ENCODE assay signal across 27 cellular contexts in the genomic region with DNA sequence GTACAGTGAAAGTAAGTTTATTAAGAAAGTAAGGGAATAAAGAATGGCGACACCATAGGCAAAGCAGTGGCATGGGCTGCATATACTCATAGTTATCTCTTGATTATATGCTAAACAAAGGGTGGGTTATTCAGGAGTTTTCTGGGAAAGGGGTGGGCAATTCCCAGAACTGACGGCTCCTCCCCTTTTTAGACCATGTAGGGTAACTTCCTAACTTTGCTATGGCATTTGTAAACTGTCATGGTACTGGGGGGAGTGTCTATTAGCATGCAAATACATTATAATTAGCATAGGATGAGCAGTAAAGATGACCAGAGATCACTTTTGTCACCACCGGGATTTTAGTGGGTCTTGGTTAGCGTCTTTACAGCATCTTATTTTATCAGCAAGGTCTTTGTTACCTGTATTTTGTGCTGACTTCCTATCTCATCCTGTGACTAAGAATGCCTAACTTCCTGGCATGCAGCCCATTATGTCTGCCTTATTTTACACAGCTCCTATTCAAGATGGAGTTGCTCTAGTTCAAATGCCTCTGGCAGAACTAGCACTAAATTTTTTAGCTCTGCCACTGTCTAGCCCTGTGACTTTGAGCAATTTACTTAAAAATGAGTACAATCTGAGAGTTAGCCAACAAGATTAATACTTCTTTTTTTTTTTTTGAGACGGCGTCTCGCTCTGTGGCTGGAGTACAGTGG.
DNase-seq lines count a peak whose midpoint lies in the region; ATAC-seq, FAIRE-seq and TF ChIP-seq lines count a peak whose summit lies in the region.
"Had no signal": no experiment of that assay in that cellular context is flagged by ENCODE, and none has a peak within 500 bp of the region (broad histone marks: within the 10 kb centered on the region; RNA-seq: fewer than 3 reads in every experiment).

No MANE protein-coding gene starts in this region.

- H3K36me3 ChIP-seq in neuronal stem cell (replicated peaks in 1 of 2; ENCODE audit: control insufficient read depth in 2 of 2, insufficient read depth in 2 of 2, low read length in 2 of 2) (no peaks in the 10 kb centered on the region), tibial artery (no peaks in the 10 kb centered on the region), left lung (no peaks in the 10 kb centered on the region)
- H3K36me3 ChIP-seq: sigmoid colon, SJCRH30, uterus had no signal

- DNase-seq in H54 (ENCODE audit: insufficient read length, low spot score): no peak
- peak; percentile 32 for DNase-seq in RPMI7951 (ENCODE audit: low read depth)
- DNase-seq in epithelial cell of esophagus (ENCODE audit: low read depth): peak; percentile 83
- DNase-seq in neuronal stem cell (ENCODE audit: low spot score): no peak
- DNase-seq in tibial artery: no peak
- no peak for DNase-seq in CD14-positive monocyte (ENCODE audit: low spot score)
- DNase-seq in NCI-H1417 treated with DMSO at 0.1 percent for 48 hours (lab: John Stamatoyannopoulos, UW): no peak
- no peak for DNase-seq in left lung
- DNase-seq: activated B cell treated with CpG ODN at 0.5 μM for 24 hours; central memory CD4-positive, alpha-beta T cell; EL; Kasumi-1; kidney; NCI-H1048; NCI-H187; NCI-H2171; NCI-H524 treated with DMSO at 0.1 percent for 48 hours; sigmoid colon; SJCRH30; stimulated activated CD4-positive, alpha-beta T cell treated with anti-CD3 and anti-CD28 coated beads, Interleukin-4, amount 100 ng/mL, for 4 hours; uterus had no signal

- no peak overlapping the region for H2AK5ac ChIP-seq in neuronal stem cell (ENCODE audit: low read depth, low read length)

- no peak overlapping the region for H3K4me3 Mint-ChIP-seq in CD14-positive monocyte
- H3K4me3 Mint-ChIP-seq: activated B cell treated with CpG ODN at 0.5 μM for 24 hours; activated naive CD4-positive, alpha-beta T cell treated with anti-CD3 and anti-CD28 coated beads, Interleukin-2, amount 50 U/mL, for 24 hours; dendritic cell treated with granulocyte-macrophage colony-stimulating factor and Interleukin-4, amounts not matched to agents 40 ng/mL and 50 ng/mL, for 4 days; stimulated activated memory B cell treated with anti-CD40 and anti-IgM and Interleukin-4, amounts not matched to agents 10 μg/mL and 1 μg/mL and 100 μg/mL, for 72 hours had no signal

- H3K14ac ChIP-seq in neuronal stem cell (ENCODE audit: low read length): no peak overlapping the region

- no CpG with 5 or more reads among the region's 7 CpGs for WGBS in neuronal stem cell (ENCODE audit: extremely low coverage in 2 of 2, insufficient read length in 2 of 2, insufficient replicate concordance in 1 of 2), 2 donors

- no peak overlapping the region for H2BK120ac ChIP-seq in neuronal stem cell (ENCODE audit: low read depth, low read length)

- H3K4ac ChIP-seq in neuronal stem cell (ENCODE audit: low read length): no peak overlapping the region

- no peaks in the 10 kb centered on the region for H3K79me1 ChIP-seq in neuronal stem cell (ENCODE audit: low read depth, low read length)

- H3K4me2 ChIP-seq in neuronal stem cell (ENCODE audit: insufficient read depth, low read length, poor library complexity, severe bottlenecking): no peak overlapping the region

- H3K27me3 Mint-ChIP-seq in CD14-positive monocyte (ENCODE audit: low read depth in 3 of 3): peaks cover 0 to 3% (median 2%) of the 10 kb centered on the region in 3 donors
- H3K27me3 Mint-ChIP-seq: activated B cell treated with CpG ODN at 0.5 μM for 24 hours; dendritic cell treated with granulocyte-macrophage colony-stimulating factor and Interleukin-4, amounts not matched to agents 40 ng/mL and 50 ng/mL, for 4 days; stimulated activated memory B cell treated with anti-CD40 and anti-IgM and Interleukin-4, amounts not matched to agents 10 μg/mL and 1 μg/mL and 100 μg/mL, for 72 hours had no signal

- no peaks in the 10 kb centered on the region for H3K9me3 Mint-ChIP-seq in CD14-positive monocyte
- H3K9me3 Mint-ChIP-seq: activated B cell treated with CpG ODN at 0.5 μM for 24 hours; activated naive CD4-positive, alpha-beta T cell treated with anti-CD3 and anti-CD28 coated beads, Interleukin-2, amount 50 U/mL, for 24 hours; dendritic cell treated with granulocyte-macrophage colony-stimulating factor and Interleukin-4, amounts not matched to agents 40 ng/mL and 50 ng/mL, for 4 days; stimulated activated memory B cell treated with anti-CD40 and anti-IgM and Interleukin-4, amounts not matched to agents 10 μg/mL and 1 μg/mL and 100 μg/mL, for 72 hours had no signal

- no peak for ATAC-seq in left lung
- ATAC-seq: Panc1; stimulated activated memory B cell treated with anti-CD40 and anti-IgM and Interleukin-4, amounts not matched to agents 10 μg/mL and 1 μg/mL and 100 μg/mL, for 72 hours had no signal

- H2BK5ac ChIP-seq in neuronal stem cell (ENCODE audit: low read length): no peak overlapping the region

- no peak overlapping the region for H3K27ac ChIP-seq in neuronal stem cell (replicated peaks; ENCODE audit: low read length)
- H3K27ac ChIP-seq in tibial artery: no peak overlapping the region
- no peak overlapping the region for H3K27ac ChIP-seq in left lung

- H3K36me3 Mint-ChIP-seq in CD14-positive monocyte: no peaks in the 10 kb centered on the region
- H3K36me3 Mint-ChIP-seq: activated naive CD4-positive, alpha-beta T cell treated with anti-CD3 and anti-CD28 coated beads, Interleukin-2, amount 50 U/mL, for 24 hours; stimulated activated memory B cell treated with anti-CD40 and anti-IgM and Interleukin-4, amounts not matched to agents 10 μg/mL and 1 μg/mL and 100 μg/mL, for 72 hours had no signal

- intact Hi-C loops in tibial artery (cut with DNase I; ENCODE audit: low total_unique reads) (no loop called here), CD14-positive monocyte (cut with micrococcal nuclease) (no loop called here), left lung (cut with DNase I) (no loop called here)

- no peak for TF ChIP-seq CTCF in epithelial cell of esophagus (IDR thresholded peaks at IDR 0.05; ENCODE audit: insufficient read depth, low read depth, low read length, missing control alignments)
- no peak for TF ChIP-seq CTCF in tibial artery (IDR thresholded peaks at IDR 0.05)
- TF ChIP-seq CTCF in CD14-positive monocyte (IDR thresholded peaks at IDR 0.05): no peak
- TF ChIP-seq CTCF in left lung (IDR thresholded peaks at IDR 0.05): no peak

- peaks cover 2 to 13% of the 10 kb centered on the region in 2 donors for H3K9me3 ChIP-seq in neuronal stem cell (replicated peaks in 1 of 2; ENCODE audit: control insufficient read depth in 2 of 2, insufficient read depth in 1 of 2, low read depth in 1 of 2, low read length in 2 of 2)
- H3K9me3 ChIP-seq in tibial artery: no peaks in the 10 kb centered on the region
- no peaks in the 10 kb centered on the region for H3K9me3 ChIP-seq in left lung
- H3K9me3 ChIP-seq: sigmoid colon, SJCRH30, uterus had no signal

- H3K23ac ChIP-seq in neuronal stem cell (ENCODE audit: low read depth, low read length, poor library complexity): no peak overlapping the region

- H4K91ac ChIP-seq in neuronal stem cell (ENCODE audit: low read depth, low read length, poor library complexity): no peak overlapping the region

- no peak overlapping the region for H2BK15ac ChIP-seq in neuronal stem cell (ENCODE audit: low read length)

- H3K9ac ChIP-seq in neuronal stem cell (ENCODE audit: low read depth, low read length, poor library complexity): no peak overlapping the region

- H3K4me1 ChIP-seq in neuronal stem cell (ENCODE audit: control insufficient read depth in 2 of 2, insufficient read depth in 1 of 2, low read depth in 1 of 2, low read length in 2 of 2): peaks cover 5 to 16% of the 10 kb centered on the region in 2 donors
- H3K4me1 ChIP-seq in tibial artery: peaks cover 0 to 6% (median 4%) of the 10 kb centered on the region in 4 donors
- H3K4me1 ChIP-seq in left lung: no peaks in the 10 kb centered on the region
- H3K4me1 ChIP-seq: sigmoid colon, uterus had no signal

- H3K27me3 ChIP-seq in neuronal stem cell (ENCODE audit: control insufficient read depth in 3 of 3, insufficient read depth in 3 of 3, low read depth in 1 of 3, low read length in 3 of 3) (no peaks in the 10 kb centered on the region), tibial artery (no peaks in the 10 kb centered on the region), left lung (no peaks in the 10 kb centered on the region)
- H3K27me3 ChIP-seq: sigmoid colon, SJCRH30, uterus had no signal

- H2BK12ac ChIP-seq in neuronal stem cell (ENCODE audit: low read length): no peak overlapping the region

- H3K4me1 Mint-ChIP-seq in CD14-positive monocyte: no peaks in the 10 kb centered on the region
- H3K4me1 Mint-ChIP-seq: activated B cell treated with CpG ODN at 0.5 μM for 24 hours; activated naive CD4-positive, alpha-beta T cell treated with anti-CD3 and anti-CD28 coated beads, Interleukin-2, amount 50 U/mL, for 24 hours; stimulated activated memory B cell treated with anti-CD40 and anti-IgM and Interleukin-4, amounts not matched to agents 10 μg/mL and 1 μg/mL and 100 μg/mL, for 72 hours had no signal

- H3K18ac ChIP-seq in neuronal stem cell (ENCODE audit: low read length): no peak overlapping the region

- no peak overlapping the region for H3K4me3 ChIP-seq in epithelial cell of esophagus (ENCODE audit: low read length)
- no peak overlapping the region for H3K4me3 ChIP-seq in neuronal stem cell (ENCODE audit: low read length in 2 of 2)
- no peak overlapping the region for H3K4me3 ChIP-seq in tibial artery
- H3K4me3 ChIP-seq in left lung: no peak overlapping the region
- H3K4me3 ChIP-seq: sigmoid colon, SJCRH30, uterus had no signal

- H4K8ac ChIP-seq in neuronal stem cell (ENCODE audit: low read depth, low read length): no peak overlapping the region

- no peak for TF ChIP-seq POLR2A in H54 (IDR thresholded peaks at IDR 0.05; ENCODE audit: low read depth, low read length)

- H3K27ac Mint-ChIP-seq in CD14-positive monocyte: no peak overlapping the region
- H3K27ac Mint-ChIP-seq: activated B cell treated with CpG ODN at 0.5 μM for 24 hours; activated naive CD4-positive, alpha-beta T cell treated with anti-CD3 and anti-CD28 coated beads, Interleukin-2, amount 50 U/mL, for 24 hours; dendritic cell treated with granulocyte-macrophage colony-stimulating factor and Interleukin-4, amounts not matched to agents 40 ng/mL and 50 ng/mL, for 4 days; stimulated activated memory B cell treated with anti-CD40 and anti-IgM and Interleukin-4, amounts not matched to agents 10 μg/mL and 1 μg/mL and 100 μg/mL, for 72 hours had no signal

- peak overlapping the region; percentile 57 for H2AFZ ChIP-seq in neuronal stem cell (ENCODE audit: low read length)

- FAIRE-seq in H54 (lab: Jason Lieb, UNC): peak; percentile 11
- FAIRE-seq: astrocyte, GM12892, kidney had no signal

Comparison
In these comparisons a context has a peak if more than half of its experiments do, and no peak if none do; other contexts are left out.
1. DNase-seq: peak in RPMI7951 (single experiment) and epithelial cell of esophagus (single experiment); none in H54 (single experiment), neuronal stem cell (single experiment), tibial artery (0 of 2), CD14-positive monocyte (single experiment), NCI-H1417 treated with DMSO at 0.1 percent for 48 hours (single experiment) and left lung (0 of 2).